ENCODE assay signal across 13 cellular contexts in the genomic region with DNA sequence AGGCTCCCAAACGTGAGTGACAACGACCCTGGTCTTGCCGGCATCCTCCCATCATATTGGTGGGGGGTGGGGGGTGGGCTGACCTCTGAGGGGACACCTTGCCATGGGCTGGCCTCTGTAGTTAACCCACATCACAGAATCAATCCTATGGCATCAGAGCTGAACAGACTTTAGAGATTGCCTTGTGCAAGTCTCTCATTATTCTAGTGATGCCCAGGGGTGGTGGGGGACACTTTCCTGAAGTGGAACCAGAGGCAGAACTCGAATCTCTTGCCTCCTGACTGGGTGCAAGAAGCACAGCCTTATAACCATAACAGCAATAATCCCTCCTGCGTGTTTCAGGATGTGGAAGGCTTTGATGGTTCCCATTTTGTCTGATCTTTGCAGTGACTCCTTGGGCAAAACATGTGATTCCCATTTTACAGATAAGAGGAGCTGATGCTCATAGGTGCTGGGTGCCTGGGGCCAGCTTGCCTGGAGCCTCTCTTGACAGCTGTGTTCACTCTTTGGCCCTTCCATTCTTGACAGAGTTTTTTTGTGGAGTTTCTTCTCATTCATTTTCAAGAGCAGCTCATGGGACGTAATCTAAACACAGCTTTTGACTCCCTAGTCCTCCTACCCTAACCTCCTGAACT. TPM values are rescaled to one million over a fixed set of nuclear protein-coding genes. Genes with fewer than 3 reads are reported as not detected.
DNase-seq lines count a peak whose midpoint lies in the region; ATAC-seq, FAIRE-seq and TF ChIP-seq lines count a peak whose summit lies in the region.
"Had no signal": no experiment of that assay in that cellular context is flagged by ENCODE, and none has a peak within 500 bp of the region (broad histone marks: within the 10 kb centered on the region; RNA-seq: fewer than 3 reads in every experiment).

No MANE protein-coding gene starts in this region.

- H3K9me3 ChIP-seq in Caco-2 (no peaks in the 10 kb centered on the region), MM.1S (replicated peaks; ENCODE audit: insufficient read depth, low read length) (no peaks in the 10 kb centered on the region), GM12878 (replicated peaks; ENCODE audit: control insufficient read depth, insufficient read depth, low read length) (no peaks in the 10 kb centered on the region), osteoblast (ENCODE audit: low read depth, low read length) (no peaks in the 10 kb centered on the region), T-helper 17 cell (ENCODE audit: control insufficient read depth, low read length, poor library complexity, severe bottlenecking) (no peaks in the 10 kb centered on the region)
- H3K9me3 ChIP-seq: A549, HAP-1 had no signal

- peaks cover 30% of the 10 kb centered on the region for H3K4me1 ChIP-seq in Caco-2
- peaks cover 25% of the 10 kb centered on the region for H3K4me1 ChIP-seq in MM.1S (ENCODE audit: low read length)
- peaks cover 14% of the 10 kb centered on the region for H3K4me1 ChIP-seq in GM12878 (ENCODE audit: control insufficient read depth, insufficient read depth, low read length)
- H3K4me1 ChIP-seq in osteoblast (ENCODE audit: insufficient read depth, low read length) = no peaks in the 10 kb centered on the region
- H3K4me1 ChIP-seq: A549, HAP-1 had no signal

- TF ChIP-seq CTCF in Caco-2 (IDR thresholded peaks at IDR 0.05; ENCODE audit: insufficient read depth in 1 of 2, low read depth in 1 of 2, low read length in 1 of 2, severe bottlenecking in 1 of 2, unreplicated experiment in 1 of 2) = no peak
- TF ChIP-seq CTCF in MM.1S (IDR thresholded peaks at IDR 0.05; ENCODE audit: low read length) = no peak
- TF ChIP-seq CTCF in GM12878 (IDR thresholded peaks at IDR 0.05 in 2 of 3, conservative IDR thresholded peaks at IDR 0.05 in 1 of 3; ENCODE audit: control insufficient read depth in 2 of 3, extremely low read depth in 1 of 3, insufficient read depth in 1 of 3, low read depth in 3 of 3, low read length in 3 of 3) = no peak
- TF ChIP-seq CTCF in osteoblast (IDR thresholded peaks at IDR 0.05; ENCODE audit: extremely low read depth, low read depth, low read length) = no peak

- H3K27me3 ChIP-seq in Caco-2 (replicated peaks; ENCODE audit: control insufficient read depth, insufficient read depth, low read length) (no peaks in the 10 kb centered on the region), MM.1S (replicated peaks; ENCODE audit: insufficient read depth, low read length) (no peaks in the 10 kb centered on the region), GM12878 (replicated peaks in 1 of 2; ENCODE audit: control insufficient read depth in 2 of 2, insufficient read depth in 2 of 2, low read length in 1 of 2) (peaks cover 0 to 4% of the 10 kb centered on the region in 2 experiments), osteoblast (ENCODE audit: insufficient read depth, low read length) (peaks cover 12% of the 10 kb centered on the region)

- peaks cover 4% of the 10 kb centered on the region; the same call in 1 of the 2 replicates for H3F3A ChIP-seq in MM.1S (ENCODE audit: insufficient read depth, low read length)

- no peak for FAIRE-seq in GM12878 (lab: Jason Lieb, UNC)
- FAIRE-seq: A549 had no signal

- peak overlapping the region; percentile 75; the same call in 1 of the 2 replicates for H3K27ac ChIP-seq in MM.1S (ENCODE audit: low read length)
- H3K27ac ChIP-seq in GM12878 (ENCODE audit: control insufficient read depth, insufficient read depth) = no peak overlapping the region
- no peak overlapping the region for H3K27ac ChIP-seq in osteoblast (ENCODE audit: low read depth, low read length)
- H3K27ac ChIP-seq: A549 had no signal

- no peaks in the 10 kb centered on the region for H3K9me2 ChIP-seq in MM.1S (replicated peaks; ENCODE audit: insufficient read depth, low read length)

- H3K4me2 ChIP-seq in MM.1S (ENCODE audit: low read depth, low read length) (peak overlapping the region; percentile 77), GM12878 (ENCODE audit: control insufficient read depth, insufficient read depth) (peak overlapping the region; percentile 26), osteoblast (ENCODE audit: insufficient read depth, low read length) (no peak overlapping the region)
- H3K4me2 ChIP-seq: A549 had no signal

- WGBS in GM12878 (ENCODE audit: insufficient coverage, insufficient replicate concordance, low lambda C conversion rate, missing lambda C conversion rate) = 60% methylated on average over 6 of the region's 6 CpGs

- H3K36me3 ChIP-seq in Caco-2 (ENCODE audit: control insufficient read depth, insufficient read depth, low read length) (no peaks in the 10 kb centered on the region), MM.1S (replicated peaks; ENCODE audit: insufficient read depth, low read length) (no peaks in the 10 kb centered on the region), GM12878 (ENCODE audit: control insufficient read depth in 2 of 2, insufficient read depth in 2 of 2, low read length in 1 of 2) (no peaks in the 10 kb centered on the region), osteoblast (ENCODE audit: insufficient read depth, low read length) (no peaks in the 10 kb centered on the region)
- H3K36me3 ChIP-seq: HAP-1 had no signal

- ATAC-seq in GM12878 = no peak
- no peak for ATAC-seq in GM21529 (IDR thresholded peaks at IDR 0.05; ENCODE audit: unreplicated experiment)
- ATAC-seq in T-helper 17 cell = no peak
- ATAC-seq in HG03139 (IDR thresholded peaks at IDR 0.05; ENCODE audit: unreplicated experiment) = no peak
- ATAC-seq: A549, T-cell had no signal

- SMC1A ChIA-PET in GM12878 (lab: Charles Lee; ENCODE audit: uncharacterized antibody, unreplicated experiment) = interaction anchor here (0.6 to 0.9 kb wide), 2 partner anchors 132 to 149 kb away, joined by 3 to 4 read pairs; no protein-coding TSS in a partner anchor

- CTCF ChIA-PET in Caco-2 (lab: Charles Lee) = interaction anchor here (1.3 kb wide), 1 partner anchor 10 kb away, joined by 3 read pairs; no protein-coding TSS in a partner anchor
- CTCF ChIA-PET in GM12878 (lab: Yijun Ruan, JAX) = no interaction called here

- DNase-seq in Caco-2 (no peak), MM.1S (no peak), GM12878 (ENCODE audit: low read depth, low spot score) (no peak), osteoblast (ENCODE audit: insufficient read length, low spot score, missing footprints) (peak; percentile 63), NCI-H226 (no peak), T-helper 17 cell (no peak)
- DNase-seq: NCI-H1105, NCI-H1694 treated with DMSO at 0.1 percent for 48 hours, T-cell had no signal

- H3K9ac ChIP-seq in MM.1S (ENCODE audit: low read length) (peak overlapping the region; percentile 57), GM12878 (ENCODE audit: control insufficient read depth, insufficient read depth, low read length) (no peak overlapping the region)

- H2AFZ ChIP-seq in MM.1S (ENCODE audit: low read length) = peak overlapping the region; percentile 41; the same call in 1 of the 2 replicates
- no peak overlapping the region for H2AFZ ChIP-seq in GM12878 (ENCODE audit: control insufficient read depth, low read depth, low read length)
- no peak overlapping the region for H2AFZ ChIP-seq in osteoblast (ENCODE audit: low read length)

- no peak for TF ChIP-seq RAD21 in GM12878 (IDR thresholded peaks at IDR 0.05; ENCODE audit: insufficient read depth, low read depth, low read length)

- BruUV-seq in Caco-2 (replicated peaks; lab: Mats Ljungman, UMichigan) (no TSS peak), GM12878 (replicated peaks; lab: Mats Ljungman, UMichigan) (no TSS peak)

- intact Hi-C loops in Caco-2 (cut with micrococcal nuclease; ENCODE audit: unreplicated experiment) (no loop called here), GM12878 (cut with micrococcal nuclease; ENCODE audit: unreplicated experiment) (no loop called here)

- RAD21 ChIA-PET in GM12878 (lab: Charles Lee; ENCODE audit: unreplicated experiment) = interaction anchor here (0.6 to 0.9 kb wide), 2 partner anchors 11 to 29 kb away, joined by 3 read pairs; no protein-coding TSS in a partner anchor

- H4K20me1 ChIP-seq in MM.1S (ENCODE audit: insufficient read depth, low read length) (no peaks in the 10 kb centered on the region), GM12878 (ENCODE audit: control insufficient read depth, insufficient read depth) (no peaks in the 10 kb centered on the region), osteoblast (ENCODE audit: insufficient read depth, low read length) (no peaks in the 10 kb centered on the region)

- no peak for TF ChIP-seq POLR2A in GM12878 (IDR thresholded peaks at IDR 0.05; ENCODE audit: low read depth, low read length)

- H3K4me1 Mint-ChIP-seq in Caco-2 (ENCODE audit: low read depth, unreplicated experiment) = peaks cover 19% of the 10 kb centered on the region
- H3K4me1 Mint-ChIP-seq in T-helper 17 cell = peaks cover 19% of the 10 kb centered on the region

- H3K27me3 Mint-ChIP-seq in Caco-2 (ENCODE audit: insufficient read depth, unreplicated experiment) (no peaks in the 10 kb centered on the region), T-helper 17 cell (peaks cover 91% of the 10 kb centered on the region)

- no peaks in the 10 kb centered on the region for H3K9me3 Mint-ChIP-seq in Caco-2 (ENCODE audit: unreplicated experiment)
- H3K9me3 Mint-ChIP-seq: T-cell had no signal

- H3K27ac Mint-ChIP-seq in Caco-2 (ENCODE audit: unreplicated experiment) (peak overlapping the region; percentile 37), T-helper 17 cell (no peak overlapping the region)
- H3K27ac Mint-ChIP-seq: T-cell had no signal

- H3K36me3 Mint-ChIP-seq in Caco-2 (ENCODE audit: insufficient read depth, unreplicated experiment) (no peaks in the 10 kb centered on the region), T-helper 17 cell (ENCODE audit: low read depth) (peaks cover 9% of the 10 kb centered on the region)
- H3K36me3 Mint-ChIP-seq: T-cell had no signal

- POLR2A ChIA-PET in Caco-2 (lab: Charles Lee) (no interaction called here), GM12878 (lab: Charles Lee) (interaction anchor here (0.5 kb wide), 1 partner anchor 47 kb away, joined by 4 read pairs; no protein-coding TSS in a partner anchor)

- in situ Hi-C loops in GM12878 (cut with MboI) = no loop called here

- H3K4me3 Mint-ChIP-seq in Caco-2 (ENCODE audit: unreplicated experiment) (no peak overlapping the region), T-helper 17 cell (no peak overlapping the region)
- H3K4me3 Mint-ChIP-seq: T-cell had no signal

- TF ChIP-seq EP300 in GM12878 (IDR thresholded peaks at IDR 0.05; ENCODE audit: borderline replicate concordance in 1 of 2, control insufficient read depth in 1 of 2, low read depth in 2 of 2, low read length in 2 of 2) = no peak

- H3K79me2 ChIP-seq in MM.1S (ENCODE audit: low read length) (no peaks in the 10 kb centered on the region), GM12878 (ENCODE audit: control insufficient read depth, insufficient read depth, low read length) (no peaks in the 10 kb centered on the region), osteoblast (ENCODE audit: insufficient read depth, low read length) (no peaks in the 10 kb centered on the region)

- no peak overlapping the region for H3K4me3 ChIP-seq in Caco-2 (ENCODE audit: low read depth, low read length)
- peak overlapping the region; percentile 25; the same call in 1 of the 2 replicates for H3K4me3 ChIP-seq in MM.1S (ENCODE audit: low read length)
- no peak overlapping the region for H3K4me3 ChIP-seq in GM12878
- no peak overlapping the region for H3K4me3 ChIP-seq in osteoblast (ENCODE audit: insufficient read depth, low read length)
- H3K4me3 ChIP-seq: A549, HAP-1 had no signal

RNA-seq across cellular contexts. Expression of a gene that starts 18.6 kb away (rescaled TPM):
- total RNA-seq in Caco-2 (2022) (114 and 117 TPM in 2 replicates), GM12878 (2014; rRNA removed) (0.44 and 0.68 TPM in 2 replicates), GM12878 (2014; rRNA removed; fragmentation: Illumina TruSeq; extraction: Trizol) (0.18 TPM in 1 of 2 replicates, not detected in the other), GM12878 (2021) (0.77 and 1.1 TPM in 2 replicates), osteoblast (8.3 and 9.8 TPM in 2 replicates), T-helper 17 cell (not detected)
- total RNA-seq in GM12878 (2013; cell fraction: nucleolus; rRNA removed) = not detected in 2 replicates
- not detected for polyA plus RNA-seq in GM12878 (2011; ENCODE audit: low read depth)
- polyA plus RNA-seq in GM12878 (2011; rRNA removed) (not detected in 2 replicates), GM12878 (2014; fragmentation: Illumina TruSeq; extraction: Trizol) (not detected in 2 replicates), GM12878 (2014; fragmentation: Nextera tagmentation; extraction: Ambion mirVana) (not detected), GM12878 (2014; rRNA removed) (0.96 and 1.2 TPM in 2 replicates), GM12878 (2016; fragmentation: Nextera tagmentation; extraction: Ambion mirVana) (under 1 TPM; 0.16 to 0.43 TPM)
- not detected in 2 replicates for polyA plus RNA-seq in GM12878 (2011; cell fraction: cytosol; rRNA removed)
- polyA plus RNA-seq in GM12878 (2011; cell fraction: nucleus; rRNA removed) = not detected in 2 replicates
- 0.18 and 0.31 TPM in 2 replicates for polyA plus RNA-seq in GM12878 (2012)
- not detected in 2 replicates for polyA minus RNA-seq in GM12878 (2011; rRNA and poly(A)+ RNA removed)
- 1.6 and 1.9 TPM in 2 replicates for polyA minus RNA-seq in GM12878 (2011; cell fraction: cytosol; rRNA and poly(A)+ RNA removed)
- polyA minus RNA-seq in GM12878 (2011; cell fraction: nucleus; rRNA and poly(A)+ RNA removed) = 0.96 TPM in 1 of 2 replicates, not detected in the other

Comparison
In these comparisons a context has a peak if more than half of its experiments do, and no peak if none do; other contexts are left out.
1. RNA of a gene that starts 18.6 kb away (total RNA-seq): 114 to 117 TPM in Caco-2; 8.3 to 9.8 TPM in osteoblast, 0.18 to 1.1 TPM in GM12878 and not detected in T-helper 17 cell; every median in the first group is over 10 times any median in the second.